ENCODE assay signal across 1 cellular context in genomic region chr9:122125891-122126331, GRCh38.
TF ChIP-seq lines count a peak whose summit lies in the region.

No MANE protein-coding gene starts in this region.

TF ChIP-seq in HepG2, 621 proteins besides CTCF, POLR2A, EP300 and RAD21 (continues in another document):
- TF ChIP-seq TCF12 (IDR thresholded peaks at IDR 0.05) (no peak), TCF12 (CRISPR knock-in tag; IDR thresholded peaks at IDR 0.05) (no peak), TOE1 (CRISPR knock-in tag; IDR thresholded peaks at IDR 0.05) (no peak), ZBTB42 (CRISPR knock-in tag; IDR thresholded peaks at IDR 0.05) (no peak), ZMYM4 (CRISPR knock-in tag; IDR thresholded peaks at IDR 0.05) (no peak), ZNF710 (CRISPR knock-in tag; IDR thresholded peaks at IDR 0.05; ENCODE audit: borderline replicate concordance) (no peak), ETS1 (CRISPR knock-in tag; IDR thresholded peaks at IDR 0.05) (no peak), ZNF362 (CRISPR knock-in tag; IDR thresholded peaks at IDR 0.05; ENCODE audit: borderline replicate concordance) (no peak), HOXA9 (CRISPR knock-in tag; IDR thresholded peaks at IDR 0.05; ENCODE audit: borderline replicate concordance) (no peak), ZFP41 (CRISPR knock-in tag; IDR thresholded peaks at IDR 0.05; ENCODE audit: borderline replicate concordance) (no peak), TERF1 (CRISPR knock-in tag; IDR thresholded peaks at IDR 0.05) (no peak), ZNF598 (CRISPR knock-in tag; IDR thresholded peaks at IDR 0.05; ENCODE audit: borderline replicate concordance) (no peak; the same call in 1 of the 2 replicates), CEBPB (IDR thresholded peaks at IDR 0.05; ENCODE audit: borderline replicate concordance, low read depth, low read length) (no peak), TBP (CRISPR knock-in tag; IDR thresholded peaks at IDR 0.05) (no peak), ZBTB14 (CRISPR knock-in tag; IDR thresholded peaks at IDR 0.05) (no peak), REXO4 (CRISPR knock-in tag; IDR thresholded peaks at IDR 0.05; ENCODE audit: borderline replicate concordance) (no peak), SNAPC4 (CRISPR knock-in tag; IDR thresholded peaks at IDR 0.05) (no peak), SATB2 (CRISPR knock-in tag; IDR thresholded peaks at IDR 0.05) (no peak), HNRNPLL (IDR thresholded peaks at IDR 0.05; ENCODE audit: low read depth, low read length, poor library complexity, severe bottlenecking) (no peak), SAP130 (CRISPR knock-in tag; IDR thresholded peaks at IDR 0.05; ENCODE audit: low read depth) (peak; percentile 56), ZNF800 (CRISPR knock-in tag; IDR thresholded peaks at IDR 0.05) (no peak), POGZ (CRISPR knock-in tag; IDR thresholded peaks at IDR 0.05) (no peak), ATM (IDR thresholded peaks at IDR 0.05; ENCODE audit: borderline replicate concordance) (no peak), TARDBP (CRISPR knock-in tag; IDR thresholded peaks at IDR 0.05) (no peak), SCMH1 (CRISPR knock-in tag; IDR thresholded peaks at IDR 0.05; ENCODE audit: borderline replicate concordance) (no peak), RAD51 (IDR thresholded peaks at IDR 0.05; ENCODE audit: borderline replicate concordance) (no peak), ZMYM2 (CRISPR knock-in tag; IDR thresholded peaks at IDR 0.05) (no peak), ZNF572 (CRISPR knock-in tag; IDR thresholded peaks at IDR 0.05) (no peak), ZNF33A (CRISPR knock-in tag; IDR thresholded peaks at IDR 0.05; ENCODE audit: borderline replicate concordance) (no peak), DMAP1 (CRISPR knock-in tag; IDR thresholded peaks at IDR 0.05) (peak; percentile 20; the same call in 1 of the 2 replicates), CERS6 (CRISPR knock-in tag; IDR thresholded peaks at IDR 0.05) (no peak), PCBP2 (optimal IDR thresholded peaks at IDR 0.05; ENCODE audit: low read depth, low read length, poor library complexity, severe bottlenecking) (no peak), MXI1 (IDR thresholded peaks at IDR 0.05; ENCODE audit: borderline replicate concordance, low read depth, low read length) (0 out of 3 replicates have a peak, but pooled peaks have one; percentile 30), ZNF770 (CRISPR knock-in tag; IDR thresholded peaks at IDR 0.05) (no peak), ZNF207 (IDR thresholded peaks at IDR 0.05; ENCODE audit: borderline replicate concordance) (no peak), CREBL2 (CRISPR knock-in tag; IDR thresholded peaks at IDR 0.05; ENCODE audit: borderline replicate concordance) (no peak), ZSCAN29 (CRISPR knock-in tag; conservative IDR thresholded peaks at IDR 0.05) (no peak), BHLHE40 (IDR thresholded peaks at IDR 0.05; ENCODE audit: low read length) (no peak), CAMTA2 (CRISPR knock-in tag; IDR thresholded peaks at IDR 0.05; ENCODE audit: borderline replicate concordance) (no peak), ZNF235 (CRISPR knock-in tag; IDR thresholded peaks at IDR 0.05; ENCODE audit: borderline replicate concordance) (no peak), GMEB2 (CRISPR knock-in tag; IDR thresholded peaks at IDR 0.05; ENCODE audit: low read depth) (no peak), GTF3A (CRISPR knock-in tag; conservative IDR thresholded peaks at IDR 0.05) (no peak), ZNF615 (CRISPR knock-in tag; IDR thresholded peaks at IDR 0.05; ENCODE audit: borderline replicate concordance) (no peak), ZNF292 (CRISPR knock-in tag; IDR thresholded peaks at IDR 0.05; ENCODE audit: borderline replicate concordance, low read depth) (peak; percentile 77; the same call in 1 of the 2 replicates), NFE2 (CRISPR knock-in tag; IDR thresholded peaks at IDR 0.05) (no peak), ZNF720 (CRISPR knock-in tag; IDR thresholded peaks at IDR 0.05) (no peak), ZNF343 (CRISPR knock-in tag; IDR thresholded peaks at IDR 0.05) (no peak), ZNF878 (CRISPR knock-in tag; IDR thresholded peaks at IDR 0.05) (no peak), ZNF234 (CRISPR knock-in tag; conservative IDR thresholded peaks at IDR 0.05) (no peak), ZNF317 (CRISPR knock-in tag; IDR thresholded peaks at IDR 0.05) (no peak)
